8 cellular contexts compared by ENCODE assay signal in genomic region chr1:220879090-220879508, GRCh38. TPM values are rescaled to one million over a fixed set of nuclear protein-coding genes. Genes with fewer than 3 reads are reported as not detected.
DNase-seq lines count a peak whose midpoint lies in the region; ATAC-seq, FAIRE-seq and TF ChIP-seq lines count a peak whose summit lies in the region.

HLX (plus strand) TSS chr1:220879443; CDS start chr1:220879858, 415 bp downstream.

- no peaks in the 10 kb centered on the region for H3K9me1 ChIP-seq in keratinocyte (ENCODE audit: control insufficient read depth, extremely low read depth, insufficient read depth, low read length)

- peak within 1 kb of the TSS; percentile 51 for H2AFZ ChIP-seq in keratinocyte (ENCODE audit: control insufficient read depth, low read length)

- H3K27ac ChIP-seq in cingulate gyrus (ENCODE audit: low read depth, low read length) (peak within 1 kb of the TSS; percentile 47), keratinocyte (ENCODE audit: control insufficient read depth, insufficient read depth, low read length) (no peak within 1 kb of the TSS), skeletal muscle tissue (ENCODE audit: low read depth, low read length) (peak within 1 kb of the TSS; percentile 91)

- no peaks in the 10 kb centered on the region for H3K79me2 ChIP-seq in keratinocyte (ENCODE audit: control insufficient read depth, insufficient read depth, low read length)

- H4K20me1 ChIP-seq in keratinocyte (ENCODE audit: control insufficient read depth, extremely low read depth, insufficient read depth, low read length), result no peaks in the 10 kb centered on the region

- H3K9ac ChIP-seq in keratinocyte (ENCODE audit: control insufficient read depth, extremely low read depth, insufficient read depth, low read length) (no peak within 1 kb of the TSS), skeletal muscle tissue (ENCODE audit: low read depth in 1 of 3, low read length in 3 of 3) (peak within 1 kb of the TSS; percentile 72 to 91 (median 90))

- dilution Hi-C loops in keratinocyte (cut with MboI; ENCODE audit: extremely low pct_ligation_motif_present, low sequenced_read_pairs), result no loop called here

- ATAC-seq in GM19372 (IDR thresholded peaks at IDR 0.05; ENCODE audit: low read depth, unreplicated experiment) (peak; percentile 71), HG03457 (IDR thresholded peaks at IDR 0.05; ENCODE audit: unreplicated experiment) (peak; percentile 55)

- POLR2A ChIA-PET in Caco-2 (lab: Charles Lee), result no interaction called here

- FAIRE-seq in keratinocyte (lab: Jason Lieb, UNC), result no peak

- DNase-seq in Caco-2, result peak in 1 of 2 experiments; percentile 50
- peak; percentile 85 for DNase-seq in SK-N-DZ (ENCODE audit: low spot score)
- no peak for DNase-seq in keratinocyte (ENCODE audit: low read depth, low spot score)
- no peak for DNase-seq in DMS153 (lab: John Stamatoyannopoulos, UW)

- BruUV-seq in Caco-2 (replicated peaks; lab: Mats Ljungman, UMichigan), result no TSS peak

- CTCF ChIA-PET in Caco-2 (lab: Charles Lee), result no interaction called here

- intact Hi-C loops in Caco-2 (cut with micrococcal nuclease; ENCODE audit: unreplicated experiment), result loop anchor here (10.0 kb wide), 1 partner anchor 166 kb away; no protein-coding TSS in a partner anchor

- H3K9me3 Mint-ChIP-seq in Caco-2 (ENCODE audit: unreplicated experiment), result no peaks in the 10 kb centered on the region

- peak within 1 kb of the TSS; percentile 56 for H3K4me3 ChIP-seq in Caco-2 (ENCODE audit: low read depth, low read length)
- H3K4me3 ChIP-seq in keratinocyte (ENCODE audit: control insufficient read depth in 2 of 3, extremely low read depth in 1 of 3, insufficient read depth in 2 of 3, low read depth in 1 of 3, low read length in 3 of 3), result peak within 1 kb of the TSS; percentile 47 to 61 (median 61)
- peak within 1 kb of the TSS; percentile 75 to 84 (median 84) for H3K4me3 ChIP-seq in skeletal muscle tissue (ENCODE audit: low read length in 3 of 3)

- H3K9me3 ChIP-seq in Caco-2 (no peaks in the 10 kb centered on the region), keratinocyte (ENCODE audit: control insufficient read depth, low read depth, low read length) (peaks cover 2% of the 10 kb centered on the region), skeletal muscle tissue (ENCODE audit: control insufficient read depth in 3 of 3, low read length in 3 of 3) (no peaks in the 10 kb centered on the region)

- peaks cover 1% of the 10 kb centered on the region; the same call in 1 of the 2 replicates for H3K27me3 ChIP-seq in Caco-2 (replicated peaks; ENCODE audit: control insufficient read depth, insufficient read depth, low read length)
- H3K27me3 ChIP-seq in keratinocyte (ENCODE audit: control insufficient read depth, extremely low read depth, insufficient read depth, low read length), result peaks cover 84% of the 10 kb centered on the region
- H3K27me3 ChIP-seq in skeletal muscle tissue (ENCODE audit: control insufficient read depth in 3 of 3, insufficient read depth in 3 of 3, low read length in 3 of 3), result no peaks in the 10 kb centered on the region

- H3K36me3 Mint-ChIP-seq in Caco-2 (ENCODE audit: insufficient read depth, unreplicated experiment), result no peaks in the 10 kb centered on the region

- H3K36me3 ChIP-seq in Caco-2 (ENCODE audit: control insufficient read depth, insufficient read depth, low read length), result no peaks in the 10 kb centered on the region
- no peaks in the 10 kb centered on the region for H3K36me3 ChIP-seq in keratinocyte (ENCODE audit: control insufficient read depth in 2 of 2, extremely low read depth in 1 of 2, insufficient read depth in 2 of 2, low read length in 2 of 2)
- peaks cover 13 to 15% (median 14%) of the 10 kb centered on the region in 3 donors for H3K36me3 ChIP-seq in skeletal muscle tissue (ENCODE audit: control insufficient read depth in 3 of 3, insufficient read depth in 3 of 3, low read length in 3 of 3)

- H3K4me1 Mint-ChIP-seq in Caco-2 (ENCODE audit: low read depth, unreplicated experiment), result no peaks in the 10 kb centered on the region

- peaks cover 26% of the 10 kb centered on the region for H3K27me3 Mint-ChIP-seq in Caco-2 (ENCODE audit: insufficient read depth, unreplicated experiment)

- H3K27ac Mint-ChIP-seq in Caco-2 (ENCODE audit: unreplicated experiment), result no peak within 1 kb of the TSS

- H3K4me2 ChIP-seq in keratinocyte (ENCODE audit: control insufficient read depth, extremely low read depth, insufficient read depth, low read depth, low read length), result peak within 1 kb of the TSS; percentile 69

- H3K4me1 ChIP-seq in Caco-2 (peaks cover 5% of the 10 kb centered on the region), keratinocyte (ENCODE audit: control insufficient read depth, extremely low read depth, insufficient read depth, low read length) (peaks cover 10% of the 10 kb centered on the region), skeletal muscle tissue (ENCODE audit: control insufficient read depth in 3 of 3, insufficient read depth in 3 of 3, low read length in 3 of 3) (peaks cover 18 to 37% (median 28%) of the 10 kb centered on the region in 3 donors)

- peak within 1 kb of the TSS; percentile 69 for H3K4me3 Mint-ChIP-seq in Caco-2 (ENCODE audit: unreplicated experiment)

- no peak for TF ChIP-seq CTCF in Caco-2 (IDR thresholded peaks at IDR 0.05; ENCODE audit: insufficient read depth in 1 of 2, low read depth in 1 of 2, low read length in 1 of 2, severe bottlenecking in 1 of 2, unreplicated experiment in 1 of 2)
- TF ChIP-seq CTCF in keratinocyte (optimal IDR thresholded peaks at IDR 0.05 in 1 of 3, IDR thresholded peaks at IDR 0.05 in 1 of 3, conservative IDR thresholded peaks at IDR 0.05 in 1 of 3; ENCODE audit: extremely low read depth in 1 of 3, insufficient read depth in 2 of 3, low read length in 3 of 3), result no peak

RNA-seq across cellular contexts. Expression of gene HLX, which starts in this region (rescaled TPM):
- 0.28 TPM in 1 of 2 replicates, not detected in the other for total RNA-seq in Caco-2 (2022)
- 6.4 and 6.9 TPM in 2 replicates for polyA plus RNA-seq in SK-N-DZ (2014; cell fraction: cytosol; rRNA removed)
- polyA plus RNA-seq in SK-N-DZ (2014; cell fraction: nucleus; rRNA removed), result 5.3 and 8.8 TPM in 2 replicates
- polyA plus RNA-seq in keratinocyte, result not detected in 3 replicates
- polyA plus RNA-seq in keratinocyte (2011; ENCODE audit: low read depth), result not detected
- not detected in 2 replicates for polyA plus RNA-seq in keratinocyte (2011; cell fraction: cytosol; rRNA removed)
- not detected in 2 replicates for polyA plus RNA-seq in keratinocyte (2011; cell fraction: nucleus; rRNA removed)
- not detected in 2 replicates for polyA plus RNA-seq in keratinocyte (2012; ENCODE audit: low replicate concordance)
- polyA minus RNA-seq in keratinocyte, result not detected in 3 replicates
- not detected for polyA minus RNA-seq in keratinocyte (2011; cell fraction: cytosol; rRNA and poly(A)+ RNA removed)
- polyA minus RNA-seq in keratinocyte (2011; cell fraction: nucleus; rRNA and poly(A)+ RNA removed), result not detected in 2 replicates
- total RNA-seq in skeletal muscle tissue, result 9.9 TPM
